Comparison of ENCODE assay signal across 1 cellular context in genomic region chr10:75145590-75145989, GRCh38.
TF ChIP-seq lines count a peak whose summit lies in the region.

No MANE protein-coding gene starts in this region.

TF ChIP-seq in IMR-90, 13 proteins besides CTCF, POLR2A, EP300 and RAD21:
- TF ChIP-seq CHD1 (IDR thresholded peaks at IDR 0.05; ENCODE audit: low read depth, low read length) (no peak), RCOR1 (IDR thresholded peaks at IDR 0.05; ENCODE audit: insufficient replicate concordance, low read length) (no peak), CEBPB (IDR thresholded peaks at IDR 0.05; ENCODE audit: low read depth, low read length) (no peak), NFE2L2 (IDR thresholded peaks at IDR 0.05; ENCODE audit: low read depth, low read length) (no peak), RFX5 (IDR thresholded peaks at IDR 0.05; ENCODE audit: low read depth, low read length) (no peak), MAFK (IDR thresholded peaks at IDR 0.05; ENCODE audit: low read depth, low read length) (no peak), ELK1 (IDR thresholded peaks at IDR 0.05; ENCODE audit: borderline replicate concordance, low read depth, low read length) (no peak), USF2 (IDR thresholded peaks at IDR 0.05; ENCODE audit: low read depth, low read length) (no peak), SMC3 (IDR thresholded peaks at IDR 0.05; ENCODE audit: low read depth, low read length) (no peak), BHLHE40 (IDR thresholded peaks at IDR 0.05; ENCODE audit: low read depth, low read length) (no peak), MXI1 (IDR thresholded peaks at IDR 0.05; ENCODE audit: borderline replicate concordance, low read depth, low read length) (no peak), FOS (IDR thresholded peaks at IDR 0.05; ENCODE audit: low read depth, low read length) (no peak)
